ENCODE assay signal across 8 cellular contexts in the genomic region with DNA sequence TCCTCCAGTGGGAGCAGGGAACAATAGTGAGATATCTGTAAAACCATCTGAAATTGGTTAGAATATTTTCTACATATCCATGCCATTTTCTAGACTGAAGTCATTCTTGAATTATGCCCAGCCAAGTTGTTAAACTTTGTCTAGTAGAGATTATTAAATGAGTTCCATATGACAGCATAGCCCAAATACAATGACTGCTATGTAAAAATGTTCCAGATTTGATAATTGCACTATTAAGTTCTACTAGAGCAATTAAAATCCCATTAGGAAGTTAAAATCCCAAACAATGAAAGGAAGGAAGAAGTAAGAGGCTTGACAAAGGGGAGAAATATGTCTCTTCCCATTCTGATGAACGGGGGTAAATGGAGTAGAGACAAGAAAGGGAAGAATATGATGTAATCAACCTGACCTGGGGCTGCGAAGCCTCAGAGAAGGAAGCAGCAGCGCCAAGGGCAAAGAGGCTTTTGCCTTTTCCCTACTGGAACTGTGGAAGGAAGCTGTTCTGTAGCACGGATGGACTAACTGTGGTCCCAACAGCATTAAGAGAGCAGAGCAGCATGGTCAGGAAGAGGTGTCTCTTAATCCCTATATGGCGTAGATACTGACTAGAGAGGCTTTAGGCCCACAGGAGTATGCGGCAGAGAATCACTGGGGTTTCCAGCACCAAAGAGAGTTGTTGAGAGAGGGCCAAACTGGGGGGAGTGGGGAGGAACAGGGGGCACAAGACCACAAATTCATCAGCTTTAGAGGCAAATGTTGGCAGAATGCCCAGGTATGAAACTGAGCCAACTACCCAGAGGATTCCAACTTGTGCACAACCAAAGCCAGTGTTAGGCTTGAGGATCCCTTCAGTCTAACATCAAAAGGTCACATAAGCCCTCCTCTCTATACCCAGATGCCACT. TPM values are rescaled to one million over a fixed set of nuclear protein-coding genes. Genes with fewer than 3 reads are reported as not detected.
DNase-seq lines count a peak whose midpoint lies in the region; ATAC-seq and TF ChIP-seq lines count a peak whose summit lies in the region.

No MANE protein-coding gene starts in this region.

- no peaks in the 10 kb centered on the region for H3K27me3 ChIP-seq in hepatocyte
- no peaks in the 10 kb centered on the region for H3K27me3 ChIP-seq in upper lobe of right lung

- 47% methylated on average over 6 of the region's 6 CpGs for WGBS in hepatocyte (ENCODE audit: low lambda C conversion rate, missing lambda C conversion rate)

- intact Hi-C loops in upper lobe of right lung (cut with DNase I): no loop called here

- H3K9me3 ChIP-seq in hepatocyte (ENCODE audit: low read depth): no peaks in the 10 kb centered on the region
- no peaks in the 10 kb centered on the region for H3K9me3 ChIP-seq in upper lobe of right lung

- peak overlapping the region; percentile 91 for H3K27ac ChIP-seq in hepatocyte
- no peak overlapping the region for H3K27ac ChIP-seq in upper lobe of right lung

- TF ChIP-seq CTCF in hepatocyte (IDR thresholded peaks at IDR 0.05; ENCODE audit: poor library complexity) (no peak), upper lobe of right lung (IDR thresholded peaks at IDR 0.05) (no peak)

- H3K4me3 ChIP-seq in hepatocyte (no peak overlapping the region), upper lobe of right lung (no peak overlapping the region)

- no peaks in the 10 kb centered on the region for H3K79me2 ChIP-seq in hepatocyte

- no peaks in the 10 kb centered on the region for H3K36me3 ChIP-seq in hepatocyte (replicated peaks; ENCODE audit: insufficient read depth, low read depth)
- no peaks in the 10 kb centered on the region for H3K36me3 ChIP-seq in upper lobe of right lung

- no peaks in the 10 kb centered on the region for H4K20me1 ChIP-seq in hepatocyte (ENCODE audit: insufficient read depth, poor library complexity, severe bottlenecking)

- peak; percentile 30 for DNase-seq in NCI-H2171 treated with DMSO at 0.1 percent for 48 hours (lab: John Stamatoyannopoulos, UW)
- DNase-seq in NCI-H2171 (lab: John Stamatoyannopoulos, UW): no peak
- peak in 54 of 56 donors; percentile 27 to 95 (median 77) for DNase-seq in amygdala (lab: John Stamatoyannopoulos, UW)
- peak; percentile 58 for DNase-seq in hepatocyte (ENCODE audit: low spot score)
- DNase-seq in upper lobe of right lung: no peak
- no peak for DNase-seq in activated gamma-delta T cell treated with Interleukin-2 at 50 U/mL for 16 hours
- no peak for DNase-seq in DMS153 treated with DMSO at 0.1 percent for 48 hours (lab: John Stamatoyannopoulos, UW; ENCODE audit: unreplicated experiment)

- H3K4me2 ChIP-seq in hepatocyte: peak overlapping the region; percentile 47

- ATAC-seq in upper lobe of right lung (peak; percentile 57), HG03280 (IDR thresholded peaks at IDR 0.05; ENCODE audit: unreplicated experiment) (no peak)

- peaks cover 3% of the 10 kb centered on the region for H3K4me1 ChIP-seq in hepatocyte (ENCODE audit: insufficient read depth)
- H3K4me1 ChIP-seq in upper lobe of right lung: peaks cover 6% of the 10 kb centered on the region

- H2AFZ ChIP-seq in hepatocyte: no peak overlapping the region

- H3K9me2 ChIP-seq in hepatocyte (replicated peaks; ENCODE audit: insufficient read depth): no peaks in the 10 kb centered on the region

RNA-seq across cellular contexts. Expression of a gene that starts 26.7 kb away (rescaled TPM):
- 15.3 and 18.0 TPM in 2 replicates for total RNA-seq in hepatocyte
- 26.1 and 27.8 TPM in 2 replicates for polyA plus RNA-seq in hepatocyte
- total RNA-seq in upper lobe of right lung: 17.9 TPM

RNA-seq across cellular contexts. Expression of a gene that starts 26.9 kb away (rescaled TPM):
- total RNA-seq in hepatocyte (110 and 114 TPM in 2 replicates), upper lobe of right lung (148 TPM)
- polyA plus RNA-seq in hepatocyte: 126 and 135 TPM in 2 replicates

RNA-seq across cellular contexts. Expression of a gene that starts 35.3 kb away (rescaled TPM):
- total RNA-seq in hepatocyte (29.5 and 33.3 TPM in 2 replicates), upper lobe of right lung (87.8 TPM)
- polyA plus RNA-seq in hepatocyte: 248 and 295 TPM in 2 replicates

RNA-seq across cellular contexts. Expression of a gene that starts 42.5 kb away (rescaled TPM):
- total RNA-seq in hepatocyte: 68.4 and 105 TPM in 2 replicates
- 170 and 185 TPM in 2 replicates for polyA plus RNA-seq in hepatocyte
- total RNA-seq in upper lobe of right lung: 207 TPM

Comparison
In these comparisons a context has a peak if more than half of its experiments do, and no peak if none do; other contexts are left out.
1. DNase-seq: peak in NCI-H2171 treated with DMSO at 0.1 percent for 48 hours (single experiment), amygdala (54 of 56) and hepatocyte (single experiment); none in NCI-H2171 (single experiment), upper lobe of right lung (single experiment), activated gamma-delta T cell treated with Interleukin-2 at 50 U/mL for 16 hours (single experiment) and DMS153 treated with DMSO at 0.1 percent for 48 hours (single experiment).